ENCODE assay signal across 25 cellular contexts in genomic region chr12:68474467-68475204, GRCh38.
"Had no signal": no experiment of that assay in that cellular context is flagged by ENCODE, and none has a peak within 500 bp of the region (broad histone marks: within the 10 kb centered on the region; RNA-seq: fewer than 3 reads in every experiment).

No MANE protein-coding gene starts in this region.

- FAIRE-seq: frontal cortex had no signal

- H3K4me3 Mint-ChIP-seq: immature natural killer cell; naive thymus-derived CD8-positive, alpha-beta T cell; nephron progenitor cell; stimulated activated naive CD8-positive, alpha-beta T cell treated with anti-CD3 and anti-CD28 coated beads, Interleukin-15, amount 100 ng/mL, for 72 hours had no signal

- H3K27me3 Mint-ChIP-seq: naive thymus-derived CD8-positive, alpha-beta T cell; stimulated activated naive CD8-positive, alpha-beta T cell treated with anti-CD3 and anti-CD28 coated beads, Interleukin-15, amount 100 ng/mL, for 72 hours had no signal

- ATAC-seq: left ventricle myocardium superior; lower lobe of right lung; naive thymus-derived CD8-positive, alpha-beta T cell; psoas muscle; right cardiac atrium; stimulated activated naive CD8-positive, alpha-beta T cell treated with anti-CD3 and anti-CD28 coated beads, Interleukin-15, amount 100 ng/mL, for 72 hours had no signal

- H3K36me3 ChIP-seq: lower lobe of right lung, ovary, thyroid gland had no signal

- H3K4me1 ChIP-seq: lower lobe of right lung, psoas muscle had no signal

- H3K9me3 ChIP-seq: lower lobe of right lung, ovary, psoas muscle, thyroid gland had no signal

- H3K27ac ChIP-seq: coronary artery, lower lobe of right lung, ovary, psoas muscle, thyroid gland had no signal

- H3K27me3 ChIP-seq: ovary, thyroid gland had no signal

- H3K4me1 Mint-ChIP-seq: nephron progenitor cell; stimulated activated naive CD8-positive, alpha-beta T cell treated with anti-CD3 and anti-CD28 coated beads, Interleukin-15, amount 100 ng/mL, for 72 hours had no signal

- DNase-seq: dermis blood vessel endothelial cell; effector memory CD4-positive, alpha-beta T cell; hypothalamus; immature natural killer cell; islet precursor cell; left ventricle myocardium superior; lower lobe of right lung; naive thymus-derived CD8-positive, alpha-beta T cell; nephron progenitor cell; nucleus accumbens; ovary; posterior cingulate gyrus; psoas muscle; right cardiac atrium; stimulated activated CD4-positive, alpha-beta T cell treated with anti-CD3 and anti-CD28 coated beads, Interleukin-12 subunit alpha, Interleukin-12 subunit beta, amount 100 ng/mL, for 4 hours; stimulated activated CD4-positive, alpha-beta T cell treated with anti-CD3 and anti-CD28 coated beads, Interleukin-1b, Interleukin-23, amount 100 ng/mL, for 48 hours; stimulated activated CD4-positive, alpha-beta T cell treated with anti-CD3 and anti-CD28 coated beads, Interleukin-4, amount 100 ng/mL, for 1 hour; stimulated activated CD8-positive, alpha-beta memory T cell treated with anti-CD3 and anti-CD28 coated beads, Interleukin-4, amount 100 ng/mL, for 48 hours; stimulated activated naive CD4-positive, alpha-beta T cell; stimulated activated naive CD8-positive, alpha-beta T cell treated with anti-CD3 and anti-CD28 coated beads, Interleukin-15, amount 100 ng/mL, for 72 hours; thyroid gland; trophoblast cell had no signal

- H3K27ac Mint-ChIP-seq: nephron progenitor cell; stimulated activated naive CD8-positive, alpha-beta T cell treated with anti-CD3 and anti-CD28 coated beads, Interleukin-15, amount 100 ng/mL, for 72 hours had no signal

- H3K9me3 Mint-ChIP-seq: immature natural killer cell; nephron progenitor cell; stimulated activated naive CD8-positive, alpha-beta T cell treated with anti-CD3 and anti-CD28 coated beads, Interleukin-15, amount 100 ng/mL, for 72 hours had no signal

- H3K4me3 ChIP-seq: coronary artery, lower lobe of right lung, ovary, psoas muscle, smooth muscle cell, thyroid gland had no signal

- H3K36me3 Mint-ChIP-seq: immature natural killer cell had no signal
